In genomic region chr2:63058149-63058741, GRCh38 we compare ENCODE assay signal across 10 cellular contexts. TPM values are rescaled to one million over a fixed set of nuclear protein-coding genes. Genes with fewer than 3 reads are reported as not detected.
DNase-seq lines count a peak whose midpoint lies in the region; ATAC-seq, FAIRE-seq and TF ChIP-seq lines count a peak whose summit lies in the region.
"Had no signal": no experiment of that assay in that cellular context is flagged by ENCODE, and none has a peak within 500 bp of the region (broad histone marks: within the 10 kb centered on the region; RNA-seq: fewer than 3 reads in every experiment).

No MANE protein-coding gene starts in this region.

- H3K4me1 Mint-ChIP-seq in nephron, result peaks cover 53% of the 10 kb centered on the region

- H3K4me3 ChIP-seq in HUES48 (ENCODE audit: low read depth, low read length) (peak overlapping the region; percentile 38), SJCRH30 (no peak overlapping the region)

- no peaks in the 10 kb centered on the region for H3K9me3 ChIP-seq in HUES48 (ENCODE audit: control insufficient read depth, insufficient read depth, low read length)
- no peaks in the 10 kb centered on the region for H3K9me3 ChIP-seq in SJCRH30 (replicated peaks)

- H3K36me3 Mint-ChIP-seq in nephron (ENCODE audit: low read depth), result no peaks in the 10 kb centered on the region

- H3K9ac ChIP-seq in HUES48 (ENCODE audit: low read depth, low read length), result no peak overlapping the region

- H3K9me3 Mint-ChIP-seq in nephron, result peaks cover 4% of the 10 kb centered on the region

- FAIRE-seq in D721Med (lab: Jason Lieb, UNC), result no peak
- FAIRE-seq: endometrium had no signal

- no peak for ATAC-seq in HG03520 (IDR thresholded peaks at IDR 0.05; ENCODE audit: unreplicated experiment)
- ATAC-seq in GM21723 (IDR thresholded peaks at IDR 0.05; ENCODE audit: unreplicated experiment), result no peak

- H3K27ac ChIP-seq in HUES48 (ENCODE audit: low read depth, low read length), result no peak overlapping the region
- H3K27ac ChIP-seq in SJCRH30, result no peak overlapping the region
- H3K27ac ChIP-seq: upper lobe of left lung had no signal

- peaks cover 99% of the 10 kb centered on the region for H3K27me3 Mint-ChIP-seq in nephron (ENCODE audit: low read depth)

- H3K4me1 ChIP-seq in HUES48 (ENCODE audit: control insufficient read depth, insufficient read depth, low read length), result peaks cover 53% of the 10 kb centered on the region
- H3K4me1 ChIP-seq in SJCRH30, result no peaks in the 10 kb centered on the region

- H3K4me3 Mint-ChIP-seq in nephron, result peak overlapping the region in 2 of 3 experiments; percentile 46 to 62

- DNase-seq in Ammon's horn (ENCODE audit: low spot score) (peak; percentile 6), ecto neural progenitor cell (ENCODE audit: low spot score) (peak; percentile 72), D721Med (ENCODE audit: insufficient read length, low spot score) (no peak), SJCRH30 (no peak)

- H3K27ac Mint-ChIP-seq in nephron, result no peak overlapping the region

- H3K27me3 ChIP-seq in HUES48 (ENCODE audit: control insufficient read depth, insufficient read depth, low read length) (peaks cover 99% of the 10 kb centered on the region), SJCRH30 (no peaks in the 10 kb centered on the region)

- no peaks in the 10 kb centered on the region for H3K36me3 ChIP-seq in HUES48 (ENCODE audit: control insufficient read depth, insufficient read depth, low read length)
- peaks cover 35% of the 10 kb centered on the region for H3K36me3 ChIP-seq in SJCRH30
- H3K36me3 ChIP-seq: upper lobe of left lung had no signal

- TF ChIP-seq CTCF in nephron (IDR thresholded peaks at IDR 0.05; ENCODE audit: unreplicated experiment in 3 of 3) (no peak), D721Med (IDR thresholded peaks at IDR 0.05; ENCODE audit: insufficient read depth, missing control alignments) (no peak)

RNA-seq across cellular contexts. Expression of gene OTX1, which starts 7.6 kb away (rescaled TPM):
- 4.1 and 4.3 TPM in 2 replicates for total RNA-seq in SJCRH30 (2014; rRNA removed; shearing (Covaris generic))

Comparison
In these comparisons a context has a peak if more than half of its experiments do, and no peak if none do; other contexts are left out.
1. DNase-seq: peak in Ammon's horn (single experiment) and ecto neural progenitor cell (single experiment); none in D721Med (single experiment) and SJCRH30 (0 of 2).